16 cellular contexts compared by ENCODE assay signal in genomic region chr6:125819927-125820326, GRCh38.
"Had no signal": no experiment of that assay in that cellular context is flagged by ENCODE, and none has a peak within 500 bp of the region (broad histone marks: within the 10 kb centered on the region; RNA-seq: fewer than 3 reads in every experiment).

No MANE protein-coding gene starts in this region.

- H3K4me3 ChIP-seq: gastroesophageal sphincter, heart right ventricle, lung had no signal

- H3K4me3 Mint-ChIP-seq: activated CD8-positive, alpha-beta T cell treated with anti-CD3 and anti-CD28 coated beads, Interleukin-2, amount 10 ng/mL, durations not matched to agents 7 days and 5 days; activated naive CD8-positive, alpha-beta T cell treated with anti-CD3 and anti-CD28 coated beads for 36 hours; activated T-helper 1 cell treated with anti-CD3 and anti-CD28 coated beads, Interleukin-12 subunit alpha, Interleukin-12 subunit beta, Interleukin-2, Interleukin-4 antibody, amounts not matched to agents 30 ng/mL and 10 ng/mL and 1 ng/mL, durations not matched to agents 14 hours and 24 hours and 36 hours; brain; mesothelial cell of epicardium; neural crest cell; stimulated activated naive B cell treated with anti-CD40 and anti-IgM and Interleukin-4, amounts not matched to agents 10 μg/mL and 1 μg/mL and 100 μg/mL, for 72 hours; WTC11 had no signal

- H3K27me3 ChIP-seq: gastroesophageal sphincter, heart right ventricle had no signal

- DNase-seq: activated CD4-positive, alpha-beta T cell treated with anti-CD3 and anti-CD28 coated beads for 48 hours; activated CD8-positive, alpha-beta memory T cell treated with anti-CD3 and anti-CD28 coated beads, Interleukin-2, amount 50 U/mL, for 48 hours; activated CD8-positive, alpha-beta T cell treated with anti-CD3 and anti-CD28 coated beads, Interleukin-2, amount 10 ng/mL, durations not matched to agents 7 days and 5 days; activated naive CD8-positive, alpha-beta T cell treated with anti-CD3 and anti-CD28 coated beads for 36 hours; heart right ventricle; left colon; stimulated activated CD4-positive, alpha-beta T cell treated with anti-CD3 and anti-CD28 coated beads, Interleukin-1b, Interleukin-23, amount 100 ng/mL, for 48 hours; stimulated activated naive B cell treated with anti-CD40 and anti-IgM and Interleukin-4, amounts not matched to agents 10 μg/mL and 1 μg/mL and 100 μg/mL, for 72 hours; trophoblast cell had no signal

- H3K36me3 Mint-ChIP-seq: WTC11 had no signal

- H3K27me3 Mint-ChIP-seq: activated naive CD8-positive, alpha-beta T cell treated with anti-CD3 and anti-CD28 coated beads for 36 hours; brain; stimulated activated naive B cell treated with anti-CD40 and anti-IgM and Interleukin-4, amounts not matched to agents 10 μg/mL and 1 μg/mL and 100 μg/mL, for 72 hours had no signal

- H3K9me3 Mint-ChIP-seq: activated naive CD8-positive, alpha-beta T cell treated with anti-CD3 and anti-CD28 coated beads for 36 hours; activated T-helper 1 cell treated with anti-CD3 and anti-CD28 coated beads, Interleukin-12 subunit alpha, Interleukin-12 subunit beta, Interleukin-2, Interleukin-4 antibody, amounts not matched to agents 30 ng/mL and 10 ng/mL and 1 ng/mL, durations not matched to agents 14 hours and 24 hours and 36 hours; brain; mesothelial cell of epicardium; neural crest cell; stimulated activated naive B cell treated with anti-CD40 and anti-IgM and Interleukin-4, amounts not matched to agents 10 μg/mL and 1 μg/mL and 100 μg/mL, for 72 hours; WTC11 had no signal

- ATAC-seq: activated CD8-positive, alpha-beta T cell treated with anti-CD3 and anti-CD28 coated beads, Interleukin-2, amount 10 ng/mL, durations not matched to agents 7 days and 5 days; gastroesophageal sphincter; heart right ventricle; left colon; stimulated activated naive B cell treated with anti-CD40 and anti-IgM and Interleukin-4, amounts not matched to agents 10 μg/mL and 1 μg/mL and 100 μg/mL, for 72 hours; WTC11 had no signal

- H3K4me1 Mint-ChIP-seq: WTC11 had no signal

- H3K9me3 ChIP-seq: gastroesophageal sphincter, heart right ventricle had no signal

- H3K27ac Mint-ChIP-seq: activated CD8-positive, alpha-beta T cell treated with anti-CD3 and anti-CD28 coated beads, Interleukin-2, amount 10 ng/mL, durations not matched to agents 7 days and 5 days; activated naive CD8-positive, alpha-beta T cell treated with anti-CD3 and anti-CD28 coated beads for 36 hours; activated T-helper 1 cell treated with anti-CD3 and anti-CD28 coated beads, Interleukin-12 subunit alpha, Interleukin-12 subunit beta, Interleukin-2, Interleukin-4 antibody, amounts not matched to agents 30 ng/mL and 10 ng/mL and 1 ng/mL, durations not matched to agents 14 hours and 24 hours and 36 hours; brain; WTC11 had no signal
